20 cellular contexts compared by ENCODE assay signal in genomic region chr15:81014446-81015093, GRCh38. TPM values are rescaled to one million over a fixed set of nuclear protein-coding genes. Genes with fewer than 3 reads are reported as not detected.
DNase-seq lines count a peak whose midpoint lies in the region; ATAC-seq and TF ChIP-seq lines count a peak whose summit lies in the region.
"Had no signal": no experiment of that assay in that cellular context is flagged by ENCODE, and none has a peak within 500 bp of the region (broad histone marks: within the 10 kb centered on the region; RNA-seq: fewer than 3 reads in every experiment).

No MANE protein-coding gene starts in this region.

- 0 out of 2 replicates have a peak, but pooled peaks cover 4% of the 10 kb centered on the region for H3K36me3 ChIP-seq in BLaER1
- no peaks in the 10 kb centered on the region for H3K36me3 ChIP-seq in Panc1 (ENCODE audit: control insufficient read depth, insufficient read depth, low read length)
- no peaks in the 10 kb centered on the region for H3K36me3 ChIP-seq in neural progenitor cell

- H3K27ac ChIP-seq in BLaER1 (no peak overlapping the region), Panc1 (ENCODE audit: low read length) (no peak overlapping the region), neural progenitor cell (no peak overlapping the region)
- H3K27ac ChIP-seq: GM23248, KMS-11 had no signal

- H3K4me1 ChIP-seq in BLaER1 (peaks cover 14% of the 10 kb centered on the region), Panc1 (ENCODE audit: control insufficient read depth, insufficient read depth, low read length) (0 out of 2 replicates have a peak, but pooled peaks cover 3% of the 10 kb centered on the region), neural progenitor cell (peaks cover 6% of the 10 kb centered on the region)

- POLR2A ChIA-PET in Panc1 (lab: Charles Lee) = no interaction called here

- H3K79me2 ChIP-seq in neural progenitor cell (ENCODE audit: low read depth) = no peaks in the 10 kb centered on the region

- H3K9me3 Mint-ChIP-seq in dendritic cell treated with granulocyte-macrophage colony-stimulating factor and Interleukin-4, amounts not matched to agents 40 ng/mL and 50 ng/mL, for 4 days = no peaks in the 10 kb centered on the region
- H3K9me3 Mint-ChIP-seq in neural progenitor cell = peaks cover 1% of the 10 kb centered on the region
- H3K9me3 Mint-ChIP-seq: H9, HFFc6 had no signal

- TF ChIP-seq CTCF in Panc1 (IDR thresholded peaks at IDR 0.05) (no peak), neural progenitor cell (IDR thresholded peaks at IDR 0.05) (no peak)

- peak overlapping the region; percentile 57 for H3K4me2 ChIP-seq in BLaER1
- no peak overlapping the region for H3K4me2 ChIP-seq in neural progenitor cell
- H3K4me2 ChIP-seq: KMS-11 had no signal

- H3K27me3 ChIP-seq in BLaER1 (no peaks in the 10 kb centered on the region), Panc1 (ENCODE audit: control insufficient read depth, insufficient read depth, low read length) (no peaks in the 10 kb centered on the region), neural progenitor cell (no peaks in the 10 kb centered on the region)

- ATAC-seq in Panc1 (peak; percentile 30; the same call in 1 of the 2 replicates), HG03045 (IDR thresholded peaks at IDR 0.05; ENCODE audit: unreplicated experiment) (no peak), GM19324 (IDR thresholded peaks at IDR 0.05; ENCODE audit: low FRiP score, unreplicated experiment) (no peak)
- ATAC-seq: SK-N-SH treated with all-trans-retinoic acid at 6 μM for 48 hours had no signal

- H3K36me3 Mint-ChIP-seq in dendritic cell treated with granulocyte-macrophage colony-stimulating factor and Interleukin-4, amounts not matched to agents 40 ng/mL and 50 ng/mL, for 4 days (ENCODE audit: low read depth) = peaks cover 7% of the 10 kb centered on the region
- peaks cover 11% of the 10 kb centered on the region for H3K36me3 Mint-ChIP-seq in neural progenitor cell

- H3K4me3 Mint-ChIP-seq in dendritic cell treated with granulocyte-macrophage colony-stimulating factor and Interleukin-4, amounts not matched to agents 40 ng/mL and 50 ng/mL, for 4 days = no peak overlapping the region
- H3K4me3 Mint-ChIP-seq in neural progenitor cell = no peak overlapping the region
- H3K4me3 Mint-ChIP-seq: H9, HFFc6 had no signal

- no peak overlapping the region for H2AFZ ChIP-seq in neural progenitor cell (replicated peaks)
- H2AFZ ChIP-seq: GM23248 had no signal

- H3K9me3 ChIP-seq in BLaER1 (no peaks in the 10 kb centered on the region), Panc1 (ENCODE audit: control insufficient read depth, insufficient read depth, low read depth, low read length) (no peaks in the 10 kb centered on the region), neural progenitor cell (ENCODE audit: low read depth) (no peaks in the 10 kb centered on the region)

- peak overlapping the region; percentile 1 for H3K27ac Mint-ChIP-seq in dendritic cell treated with granulocyte-macrophage colony-stimulating factor and Interleukin-4, amounts not matched to agents 40 ng/mL and 50 ng/mL, for 4 days
- H3K27ac Mint-ChIP-seq in neural progenitor cell = peak overlapping the region; percentile 78
- H3K27ac Mint-ChIP-seq: HFFc6 had no signal

- no peaks in the 10 kb centered on the region for H3K27me3 Mint-ChIP-seq in dendritic cell treated with granulocyte-macrophage colony-stimulating factor and Interleukin-4, amounts not matched to agents 40 ng/mL and 50 ng/mL, for 4 days
- peaks cover 3% of the 10 kb centered on the region for H3K27me3 Mint-ChIP-seq in neural progenitor cell (ENCODE audit: insufficient read depth, low read depth)

- DNase-seq in Panc1 (ENCODE audit: low read depth, low spot score) (no peak), neural progenitor cell (ENCODE audit: low spot score) (no peak), superior temporal gyrus (ENCODE audit: extremely low spot score) (no peak)
- DNase-seq: EL, GM23248, H9, HFFc6, IMR-90, NCI-H187, NCI-H446, NCI-H526, OCI-M1, RPMI8226, SIG-M5 had no signal

- no peak overlapping the region for H3K4me3 ChIP-seq in BLaER1
- no peak overlapping the region for H3K4me3 ChIP-seq in Panc1 (ENCODE audit: low read depth in 2 of 2, low read length in 2 of 2)
- H3K4me3 ChIP-seq in neural progenitor cell = no peak overlapping the region
- H3K4me3 ChIP-seq: GM23248 had no signal

- H3K4me1 Mint-ChIP-seq in dendritic cell treated with granulocyte-macrophage colony-stimulating factor and Interleukin-4, amounts not matched to agents 40 ng/mL and 50 ng/mL, for 4 days (ENCODE audit: low read depth) = peaks cover 15% of the 10 kb centered on the region
- H3K4me1 Mint-ChIP-seq in neural progenitor cell = peaks cover 20% of the 10 kb centered on the region

- BruUV-seq in Panc1 (replicated peaks; lab: Mats Ljungman, UMichigan) = no TSS peak

- peaks cover 24% of the 10 kb centered on the region for H4K20me1 ChIP-seq in BLaER1
- H4K20me1 ChIP-seq in neural progenitor cell (ENCODE audit: low read depth) = no peaks in the 10 kb centered on the region

- intact Hi-C loops in Panc1 (cut with micrococcal nuclease; ENCODE audit: unreplicated experiment) = no loop called here
- intact Hi-C loops in dendritic cell treated with granulocyte-macrophage colony-stimulating factor and Interleukin-4, amounts not matched to agents 40 ng/mL and 50 ng/mL, for 4 days (cut with micrococcal nuclease) = no loop called here

- H3F3A ChIP-seq in neural progenitor cell (ENCODE audit: low read depth) = peaks cover 10% of the 10 kb centered on the region

- in situ Hi-C loops in Panc1 (cut with HindIII; ENCODE audit: low pct_unique_long_range_greater_than_20kb, low sequenced_read_pairs) = no loop called here

- no peak overlapping the region for H3K9ac ChIP-seq in BLaER1
- H3K9ac ChIP-seq in neural progenitor cell = no peak overlapping the region
- H3K9ac ChIP-seq: GM23248, KMS-11 had no signal

- CTCF ChIA-PET in Panc1 (lab: Charles Lee) = no interaction called here

RNA-seq across cellular contexts. Expression of gene TLNRD1, which starts 13.8 kb away (rescaled TPM):
- total RNA-seq in Panc1 (2021; ENCODE audit: unreplicated experiment) (24.7 TPM), neural progenitor cell (ENCODE audit: low replicate concordance) (7.3 and 27.3 TPM in 2 replicates)
- 15.0 TPM for polyA plus RNA-seq in Panc1 (2012; ENCODE audit: insufficient read length)

RNA-seq across cellular contexts. Expression of gene MESD, which starts 25.0 kb away (rescaled TPM):
- total RNA-seq in Panc1 (2021; ENCODE audit: unreplicated experiment) (28.2 TPM), neural progenitor cell (ENCODE audit: low replicate concordance) (24.1 and 31.5 TPM in 2 replicates)
- 30.7 TPM for polyA plus RNA-seq in Panc1 (2012; ENCODE audit: insufficient read length)
